Comparison of ENCODE assay signal across 35 cellular contexts in genomic region chr9:116479145-116479544, GRCh38.
"Had no signal": no experiment of that assay in that cellular context is flagged by ENCODE, and none has a peak within 500 bp of the region (broad histone marks: within the 10 kb centered on the region; RNA-seq: fewer than 3 reads in every experiment).

No MANE protein-coding gene starts in this region.

- ATAC-seq: activated CD8-positive, alpha-beta T cell treated with anti-CD3 and anti-CD28 coated beads for 36 hours; activated T-cell treated with anti-CD3 and anti-CD28 coated beads, Interleukin-2, amount 50 U/mL, for 72 hours; activated T-helper 17 cell treated with anti-CD3 and anti-CD28 coated beads, Interleukin-2, amount 50 U/mL, for 72 hours; K562; PC-3; Right ventricle myocardium inferior had no signal

- H3K27me3 Mint-ChIP-seq: activated CD4-positive, alpha-beta T cell treated with anti-CD3 and anti-CD28 coated beads, Interleukin-2, amount 10 ng/mL, durations not matched to agents 24 days and 14 days; activated CD8-positive, alpha-beta T cell treated with anti-CD3 and anti-CD28 coated beads for 36 hours; activated naive CD4-positive, alpha-beta T cell treated with anti-CD3 and anti-CD28 coated beads, Interleukin-2, amount 50 U/mL, for 24 hours; activated naive CD8-positive, alpha-beta T cell treated with anti-CD3 and anti-CD28 coated beads, Interleukin-2, amount 10 ng/mL, durations not matched to agents 7 days and 5 days; activated T-helper 17 cell treated with anti-CD3 and anti-CD28 coated beads, Interleukin-2, amount 50 U/mL, for 72 hours had no signal

- DNase-seq: activated CD4-positive, alpha-beta T cell treated with anti-CD3 and anti-CD28 coated beads, Interleukin-2, amount 10 ng/mL, durations not matched to agents 24 days and 14 days; activated CD4-positive, alpha-beta T cell treated with anti-CD3 and anti-CD28 coated beads, Interleukin-2, amount 50 U/mL, for 4 hours; activated CD8-positive, alpha-beta T cell treated with anti-CD3 and anti-CD28 coated beads for 36 hours; activated effector memory CD4-positive, alpha-beta T cell treated with anti-CD3 and anti-CD28 coated beads, Interleukin-2, amount 50 U/mL, for 16 hours; activated naive CD4-positive, alpha-beta T cell; activated naive CD8-positive, alpha-beta T cell treated with anti-CD3 and anti-CD28 coated beads, Interleukin-2, amount 10 ng/mL, durations not matched to agents 7 days and 5 days; activated T-cell treated with anti-CD3 and anti-CD28 coated beads, Interleukin-2, amount 50 U/mL, for 1 hour; activated T-cell treated with anti-CD3 and anti-CD28 coated beads, Interleukin-2, amount 50 U/mL, for 72 hours; amygdala; NCI-H1105; NCI-H1417 treated with DMSO at 0.1 percent for 48 hours; NCI-H1694; NCI-H1930; NCI-H2081 treated with DMSO at 0.1 percent for 48 hours; NCI-H226; NCI-H446 treated with DMSO at 0.1 percent for 48 hours; NCI-H524; NCI-H69; NCI-H82; NK-92 treated with Interleukin-12 subunit alpha and Interleukin-12 subunit beta, amount 100 ng/mL, for 24 hours; PC-3; SIG-M5; SW 1271; T-helper 1 cell; T-helper 2 cell; T1000 had no signal

- H3K4me3 Mint-ChIP-seq: activated CD4-positive, alpha-beta T cell treated with anti-CD3 and anti-CD28 coated beads, Interleukin-2, amount 10 ng/mL, durations not matched to agents 24 days and 14 days; activated CD8-positive, alpha-beta T cell treated with anti-CD3 and anti-CD28 coated beads for 36 hours; activated naive CD4-positive, alpha-beta T cell treated with anti-CD3 and anti-CD28 coated beads, Interleukin-2, amount 50 U/mL, for 24 hours; activated naive CD8-positive, alpha-beta T cell treated with anti-CD3 and anti-CD28 coated beads, Interleukin-2, amount 10 ng/mL, durations not matched to agents 7 days and 5 days; activated T-cell treated with anti-CD3 and anti-CD28 coated beads, Interleukin-2, amount 50 U/mL, for 72 hours; activated T-helper 17 cell treated with anti-CD3 and anti-CD28 coated beads, Interleukin-2, amount 50 U/mL, for 72 hours had no signal

- FAIRE-seq: RCC 7860, TTC549 had no signal

- H3K27ac Mint-ChIP-seq: activated CD4-positive, alpha-beta T cell treated with anti-CD3 and anti-CD28 coated beads, Interleukin-2, amount 10 ng/mL, durations not matched to agents 24 days and 14 days; activated CD8-positive, alpha-beta T cell treated with anti-CD3 and anti-CD28 coated beads for 36 hours; activated naive CD4-positive, alpha-beta T cell treated with anti-CD3 and anti-CD28 coated beads, Interleukin-2, amount 50 U/mL, for 24 hours; activated naive CD8-positive, alpha-beta T cell treated with anti-CD3 and anti-CD28 coated beads, Interleukin-2, amount 10 ng/mL, durations not matched to agents 7 days and 5 days; activated T-cell treated with anti-CD3 and anti-CD28 coated beads, Interleukin-2, amount 50 U/mL, for 72 hours; activated T-helper 17 cell treated with anti-CD3 and anti-CD28 coated beads, Interleukin-2, amount 50 U/mL, for 72 hours had no signal

- H3K4me1 ChIP-seq: ascending aorta had no signal

- H3K27ac ChIP-seq: ascending aorta, cardiac muscle cell, RWPE1 had no signal

- H3K4me3 ChIP-seq: ascending aorta, cardiac muscle cell, K562 had no signal

- H3K36me3 ChIP-seq: ascending aorta, cardiac muscle cell had no signal

- H3K4me1 Mint-ChIP-seq: activated CD4-positive, alpha-beta T cell treated with anti-CD3 and anti-CD28 coated beads, Interleukin-2, amount 10 ng/mL, durations not matched to agents 24 days and 14 days; activated naive CD4-positive, alpha-beta T cell treated with anti-CD3 and anti-CD28 coated beads, Interleukin-2, amount 50 U/mL, for 24 hours; activated naive CD8-positive, alpha-beta T cell treated with anti-CD3 and anti-CD28 coated beads, Interleukin-2, amount 10 ng/mL, durations not matched to agents 7 days and 5 days; activated T-helper 17 cell treated with anti-CD3 and anti-CD28 coated beads, Interleukin-2, amount 50 U/mL, for 72 hours had no signal

- H3K9me3 ChIP-seq: ascending aorta had no signal

- H3K9me3 Mint-ChIP-seq: activated CD4-positive, alpha-beta T cell treated with anti-CD3 and anti-CD28 coated beads, Interleukin-2, amount 10 ng/mL, durations not matched to agents 24 days and 14 days; activated CD8-positive, alpha-beta T cell treated with anti-CD3 and anti-CD28 coated beads for 36 hours; activated naive CD4-positive, alpha-beta T cell treated with anti-CD3 and anti-CD28 coated beads, Interleukin-2, amount 50 U/mL, for 24 hours had no signal
